In genomic region chr1:157095091-157095490, GRCh38 we compare ENCODE assay signal across 33 cellular contexts. TPM values are rescaled to one million over a fixed set of nuclear protein-coding genes. Genes with fewer than 3 reads are reported as not detected.
"Had no signal": no experiment of that assay in that cellular context is flagged by ENCODE, and none has a peak within 500 bp of the region (broad histone marks: within the 10 kb centered on the region; RNA-seq: fewer than 3 reads in every experiment).

No MANE protein-coding gene starts in this region.

- ATAC-seq: activated CD4-positive, alpha-beta T cell treated with anti-CD3 and anti-CD28 coated beads for 36 hours; activated CD4-positive, CD25-positive, alpha-beta regulatory T cell treated with anti-CD3 and anti-CD28 coated beads, Interleukin-2, amount 50 U/mL, for 24 hours; activated CD8-positive, alpha-beta T cell treated with anti-CD3 and anti-CD28 coated beads, Interleukin-2, amount 10 ng/mL, durations not matched to agents 7 days and 5 days; activated T-cell treated with anti-CD3 and anti-CD28 coated beads, Interleukin-2, amount 50 U/mL, for 4 hours; Right ventricle myocardium inferior; WTC11 had no signal

- H3K4me2 ChIP-seq: PC-9 had no signal

- H3K36me3 ChIP-seq: ascending aorta, cardiac muscle cell, MG63 had no signal

- H3K27ac ChIP-seq: ascending aorta, cardiac muscle cell, PC-9, RWPE1 had no signal

- DNase-seq: activated CD4-positive, alpha-beta T cell treated with anti-CD3 and anti-CD28 coated beads for 36 hours; activated CD4-positive, alpha-beta T cell treated with anti-CD3 and anti-CD28 coated beads, Interleukin-2, amount 10 ng/mL, durations not matched to agents 7 days and 5 days; activated CD4-positive, alpha-beta T cell treated with anti-CD3 and anti-CD28 coated beads, Interleukin-2, amount 50 U/mL, for 48 hours; activated CD8-positive, alpha-beta T cell treated with anti-CD3 and anti-CD28 coated beads, Interleukin-2, amount 10 ng/mL, durations not matched to agents 7 days and 5 days; activated naive CD4-positive, alpha-beta T cell; activated naive CD4-positive, alpha-beta T cell treated with anti-CD3 and anti-CD28 coated beads, Interleukin-2, amount 50 U/mL, for 16 hours; activated naive CD8-positive, alpha-beta T cell treated with anti-CD3 and anti-CD28 coated beads for 36 hours; activated T-cell treated with anti-CD3 and anti-CD28 coated beads, Interleukin-2, amount 50 U/mL, for 4 hours; amygdala; cerebellar nuclear complex; Kasumi-1; KG1; MG63; NCI-H1048; NCI-H1105 treated with DMSO at 0.1 percent for 48 hours; NCI-H1436; NCI-H1694; NCI-H1930; NCI-H2081 treated with DMSO at 0.1 percent for 48 hours; NCI-H226; NCI-H446 treated with DMSO at 0.1 percent for 48 hours; NCI-H524; PC-9; SIG-M5 had no signal

- H2AFZ ChIP-seq: PC-9 had no signal

- H3K4me3 ChIP-seq: ascending aorta, cardiac muscle cell, MG63, PC-9 had no signal

- H3K9me3 ChIP-seq: ascending aorta, MG63 had no signal

- H3K27me3 ChIP-seq: ascending aorta, cardiac muscle cell, MG63 had no signal

RNA-seq across cellular contexts. Expression of gene ETV3L, which starts 4.5 kb away (rescaled TPM):
- total RNA-seq: activated CD4-positive, alpha-beta T cell treated with anti-CD3 and anti-CD28 coated beads for 36 hours; activated CD4-positive, alpha-beta T cell treated with anti-CD3 and anti-CD28 coated beads, Interleukin-2, amount 10 ng/mL, durations not matched to agents 7 days and 5 days; activated CD8-positive, alpha-beta T cell treated with anti-CD3 and anti-CD28 coated beads, Interleukin-2, amount 10 ng/mL, durations not matched to agents 7 days and 5 days; activated naive CD8-positive, alpha-beta T cell treated with anti-CD3 and anti-CD28 coated beads for 36 hours; activated T-cell treated with anti-CD3 and anti-CD28 coated beads, Interleukin-2, amount 50 U/mL, for 4 hours; activated T-helper 1 cell treated with anti-CD3 and anti-CD28 coated beads, Interleukin-12 subunit alpha, Interleukin-12 subunit beta, Interleukin-2, Interleukin-4 antibody, amounts not matched to agents 30 ng/mL and 10 ng/mL and 1 ng/mL, durations not matched to agents 14 hours and 24 hours and 36 hours; ascending aorta; cardiac muscle cell; OCI-LY7; PC-9; Right ventricle myocardium inferior; SK-MEL-5 had no signal
- polyA plus RNA-seq: cardiac muscle cell had no signal
